In genomic region chr17:50541916-50542688, GRCh38 we compare ENCODE assay signal across 1 cellular context.
TF ChIP-seq lines count a peak whose summit lies in the region.

No MANE protein-coding gene starts in this region.

TF ChIP-seq in HEK293, 187 proteins besides CTCF, POLR2A, EP300 and RAD21 (continued from another document):
- peak; percentile 97 for TF ChIP-seq PATZ1 (tag by site-specific recombination; IDR thresholded peaks at IDR 0.05)
- TF ChIP-seq ZBTB17 (tag by site-specific recombination; IDR thresholded peaks at IDR 0.05) = peak; percentile 82
- TF ChIP-seq ZNF621 (tag by site-specific recombination; IDR thresholded peaks at IDR 0.05) = no peak
- TF ChIP-seq ZNF701 (tag by site-specific recombination; IDR thresholded peaks at IDR 0.05) = no peak
- TF ChIP-seq KLF17 (tag by site-specific recombination; IDR thresholded peaks at IDR 0.05) = peak; percentile 72; the same call in 1 of the 2 replicates
- no peak for TF ChIP-seq ZNF202 (tag by site-specific recombination; IDR thresholded peaks at IDR 0.05; ENCODE audit: borderline replicate concordance)
